22 cellular contexts compared by ENCODE assay signal in genomic region chr11:73555615-73556014, GRCh38.
"Had no signal": no experiment of that assay in that cellular context is flagged by ENCODE, and none has a peak within 500 bp of the region (broad histone marks: within the 10 kb centered on the region; RNA-seq: fewer than 3 reads in every experiment).

No MANE protein-coding gene starts in this region.

- ATAC-seq: naive thymus-derived CD4-positive, alpha-beta T cell; natural killer cell treated with Interleukin-12 subunit alpha and Interleukin-12 subunit beta and Interleukin-15 and Interleukin-18, amount 100 ng/mL, for 72 hours; sciatic nerve; stimulated activated naive B cell treated with anti-CD40 and anti-IgM and Interleukin-4, amounts not matched to agents 10 μg/mL and 1 μg/mL and 100 μg/mL, for 72 hours; stimulated activated naive CD8-positive, alpha-beta T cell treated with anti-CD3 and anti-CD28 coated beads, Interleukin-15, Interleukin-2, amounts not matched to agents 100 U/mL and 50 U/mL, for 24 hours had no signal

- H3K27me3 ChIP-seq: hepatocyte, ovary, stomach, testis, thyroid gland, transverse colon, upper lobe of left lung had no signal

- H3K4me3 ChIP-seq: hepatocyte, lung, ovary, skin epidermis, stomach, testis, thyroid gland, transverse colon, upper lobe of left lung had no signal

- H3K36me3 ChIP-seq: ovary, stomach, thyroid gland, transverse colon, upper lobe of left lung had no signal

- H3K9me3 ChIP-seq: ovary, stomach, testis, thyroid gland, transverse colon, upper lobe of left lung had no signal

- H3K27ac ChIP-seq: hepatocyte, ovary, skin epidermis, stomach, testis, thyroid gland, transverse colon, upper lobe of left lung had no signal

- DNase-seq: head of caudate nucleus; islet precursor cell; mesendoderm; naive thymus-derived CD4-positive, alpha-beta T cell; ovary; right cardiac atrium; stimulated activated CD4-positive, alpha-beta T cell treated with anti-CD3 and anti-CD28 coated beads, Interleukin-12 subunit alpha, Interleukin-12 subunit beta, amount 100 ng/mL, for 4 hours; stimulated activated CD4-positive, alpha-beta T cell treated with anti-CD3 and anti-CD28 coated beads, Interleukin-15, amount 100 ng/mL, for 24 hours; stimulated activated CD4-positive, alpha-beta T cell treated with anti-CD3 and anti-CD28 coated beads, Interleukin-2, amount 100 ng/mL, for 24 hours; stimulated activated CD4-positive, alpha-beta T cell treated with anti-CD3 and anti-CD28 coated beads, Interleukin-4, amount 100 ng/mL, for 1 hour; stimulated activated naive B cell treated with anti-CD40 and anti-IgM and Interleukin-4, amounts not matched to agents 10 μg/mL and 1 μg/mL and 100 μg/mL, for 72 hours; stimulated activated naive CD8-positive, alpha-beta T cell treated with anti-CD3 and anti-CD28 coated beads, Interleukin-15, Interleukin-2, amounts not matched to agents 100 U/mL and 50 U/mL, for 24 hours; stomach; testis; thyroid gland; transverse colon; upper lobe of left lung had no signal
